ENCODE assay signal across 24 cellular contexts in genomic region chr2:159096896-159097295, GRCh38.
DNase-seq lines count a peak whose midpoint lies in the region; ATAC-seq and TF ChIP-seq lines count a peak whose summit lies in the region.
"Had no signal": no experiment of that assay in that cellular context is flagged by ENCODE, and none has a peak within 500 bp of the region (broad histone marks: within the 10 kb centered on the region; RNA-seq: fewer than 3 reads in every experiment).

No MANE protein-coding gene starts in this region.

- H2AFZ ChIP-seq in hepatocyte, result no peak overlapping the region

- no peaks in the 10 kb centered on the region for H3K27me3 Mint-ChIP-seq in chondrocyte (ENCODE audit: low read depth)
- no peaks in the 10 kb centered on the region for H3K27me3 Mint-ChIP-seq in stimulated activated naive B cell treated with anti-CD40 and anti-IgM and Interleukin-4, amounts not matched to agents 10 μg/mL and 1 μg/mL and 100 μg/mL, for 72 hours
- H3K27me3 Mint-ChIP-seq: activated CD8-positive, alpha-beta T cell treated with anti-CD3 and anti-CD28 coated beads for 36 hours; B cell had no signal

- ATAC-seq in stimulated activated naive B cell treated with anti-CD40 and anti-IgM and Interleukin-4, amounts not matched to agents 10 μg/mL and 1 μg/mL and 100 μg/mL, for 72 hours (replicated peaks), result no peak
- ATAC-seq: activated CD8-positive, alpha-beta T cell treated with anti-CD3 and anti-CD28 coated beads for 36 hours; stimulated activated effector memory CD8-positive, alpha-beta T cell treated with anti-CD3 and anti-CD28 coated beads, Interleukin-12 subunit alpha, Interleukin-12 subunit beta, amount 100 ng/mL, for 72 hours had no signal

- TF ChIP-seq CTCF in chondrocyte (IDR thresholded peaks at IDR 0.05) (no peak), hepatocyte (IDR thresholded peaks at IDR 0.05; ENCODE audit: poor library complexity) (no peak), thyroid gland (IDR thresholded peaks at IDR 0.05) (no peak)

- no peaks in the 10 kb centered on the region for H3K27me3 ChIP-seq in hepatocyte
- H3K27me3 ChIP-seq in thyroid gland, result no peaks in the 10 kb centered on the region
- H3K27me3 ChIP-seq: tibial artery had no signal

- no peak overlapping the region for H3K4me3 Mint-ChIP-seq in chondrocyte (ENCODE audit: unreplicated experiment)
- no peak overlapping the region for H3K4me3 Mint-ChIP-seq in stimulated activated naive B cell treated with anti-CD40 and anti-IgM and Interleukin-4, amounts not matched to agents 10 μg/mL and 1 μg/mL and 100 μg/mL, for 72 hours
- H3K4me3 Mint-ChIP-seq: activated CD8-positive, alpha-beta T cell treated with anti-CD3 and anti-CD28 coated beads for 36 hours; B cell; stimulated activated effector memory CD8-positive, alpha-beta T cell treated with anti-CD3 and anti-CD28 coated beads, Interleukin-12 subunit alpha, Interleukin-12 subunit beta, amount 100 ng/mL, for 72 hours had no signal

- no peaks in the 10 kb centered on the region for H3K9me2 ChIP-seq in hepatocyte (replicated peaks; ENCODE audit: insufficient read depth)

- H3K4me1 Mint-ChIP-seq in chondrocyte (ENCODE audit: low read depth), result peaks cover 63% of the 10 kb centered on the region
- peaks cover 18 to 29% of the 10 kb centered on the region in 2 donors for H3K4me1 Mint-ChIP-seq in stimulated activated naive B cell treated with anti-CD40 and anti-IgM and Interleukin-4, amounts not matched to agents 10 μg/mL and 1 μg/mL and 100 μg/mL, for 72 hours

- intact Hi-C loops in thyroid gland (cut with DNase I), result no loop called here

- H3K9me3 ChIP-seq in hepatocyte (ENCODE audit: low read depth) (no peaks in the 10 kb centered on the region), thyroid gland (no peaks in the 10 kb centered on the region)
- H3K9me3 ChIP-seq: tibial artery had no signal

- 95% methylated on average over 1 of the region's 1 CpG for WGBS in hepatocyte (ENCODE audit: low lambda C conversion rate, missing lambda C conversion rate)
- WGBS in thyroid gland, 2 donors, result 97 to 100% methylated on average over 1 of the region's 1 CpG

- peaks cover 41% of the 10 kb centered on the region for H3K79me2 ChIP-seq in hepatocyte

- H3K27ac Mint-ChIP-seq in chondrocyte (ENCODE audit: unreplicated experiment), result peak overlapping the region; percentile 32
- no peak overlapping the region for H3K27ac Mint-ChIP-seq in stimulated activated naive B cell treated with anti-CD40 and anti-IgM and Interleukin-4, amounts not matched to agents 10 μg/mL and 1 μg/mL and 100 μg/mL, for 72 hours
- H3K27ac Mint-ChIP-seq: B cell; stimulated activated effector memory CD8-positive, alpha-beta T cell treated with anti-CD3 and anti-CD28 coated beads, Interleukin-12 subunit alpha, Interleukin-12 subunit beta, amount 100 ng/mL, for 72 hours had no signal

- H3K4me2 ChIP-seq in hepatocyte, result no peak overlapping the region

- DNase-seq in M059J (ENCODE audit: low read depth) (peak; percentile 60), chondrocyte (ENCODE audit: low spot score) (no peak), hepatocyte (ENCODE audit: low spot score) (no peak), thyroid gland (no peak), NCI-H146 (lab: John Stamatoyannopoulos, UW) (no peak), NOMO-1 treated with DMSO at 0.1 percent for 48 hours (lab: John Stamatoyannopoulos, UW; ENCODE audit: unreplicated experiment) (no peak)
- DNase-seq in stimulated activated naive B cell treated with anti-CD40 and anti-IgM and Interleukin-4, amounts not matched to agents 10 μg/mL and 1 μg/mL and 100 μg/mL, for 72 hours, result no peak
- DNase-seq: activated CD4-positive, CD25-positive, alpha-beta regulatory T cell; activated CD8-positive, alpha-beta T cell treated with anti-CD3 and anti-CD28 coated beads for 36 hours; activated naive CD4-positive, alpha-beta T cell; activated T-cell treated with anti-CD3 and anti-CD28 coated beads, Interleukin-2, amount 50 U/mL, for 1 hour; amniotic stem cell; cerebellar nuclear complex; effector memory CD4-positive, alpha-beta T cell; GDM1; HCEC 1CT; left cardiac atrium; NCI-H1436; NCI-H2171 treated with DMSO at 0.1 percent for 48 hours; retina; T-helper 2 cell; tibial artery had no signal

- no peaks in the 10 kb centered on the region for H3K36me3 ChIP-seq in hepatocyte (replicated peaks; ENCODE audit: insufficient read depth, low read depth)
- no peaks in the 10 kb centered on the region for H3K36me3 ChIP-seq in thyroid gland
- H3K36me3 ChIP-seq: tibial artery had no signal

- H3K36me3 Mint-ChIP-seq in chondrocyte (ENCODE audit: low read depth), result peaks cover 4% of the 10 kb centered on the region
- peaks cover 11 to 12% of the 10 kb centered on the region in 2 donors for H3K36me3 Mint-ChIP-seq in stimulated activated naive B cell treated with anti-CD40 and anti-IgM and Interleukin-4, amounts not matched to agents 10 μg/mL and 1 μg/mL and 100 μg/mL, for 72 hours
- H3K36me3 Mint-ChIP-seq: stimulated activated effector memory CD8-positive, alpha-beta T cell treated with anti-CD3 and anti-CD28 coated beads, Interleukin-12 subunit alpha, Interleukin-12 subunit beta, amount 100 ng/mL, for 72 hours had no signal

- no peak overlapping the region for H3K4me3 ChIP-seq in hepatocyte
- no peak overlapping the region for H3K4me3 ChIP-seq in thyroid gland (replicated peaks in 1 of 3)
- H3K4me3 ChIP-seq: tibial artery had no signal

- no peak for TF ChIP-seq POLR2A in thyroid gland (IDR thresholded peaks at IDR 0.05)

- H3K9me3 Mint-ChIP-seq in chondrocyte (ENCODE audit: low read depth), result peaks cover 7% of the 10 kb centered on the region
- H3K9me3 Mint-ChIP-seq in stimulated activated naive B cell treated with anti-CD40 and anti-IgM and Interleukin-4, amounts not matched to agents 10 μg/mL and 1 μg/mL and 100 μg/mL, for 72 hours, result peaks cover 13 to 15% of the 10 kb centered on the region in 2 donors

- H3K27ac ChIP-seq in hepatocyte (peak overlapping the region; percentile 17), thyroid gland (peak overlapping the region in 2 of 3 donors; percentile 32 to 75)

- H3K4me1 ChIP-seq in hepatocyte (ENCODE audit: insufficient read depth) (peaks cover 47% of the 10 kb centered on the region), thyroid gland (peaks cover 53 to 69% of the 10 kb centered on the region in 2 donors)

- no peaks in the 10 kb centered on the region for H4K20me1 ChIP-seq in hepatocyte (ENCODE audit: insufficient read depth, poor library complexity, severe bottlenecking)
